In the genomic region with DNA sequence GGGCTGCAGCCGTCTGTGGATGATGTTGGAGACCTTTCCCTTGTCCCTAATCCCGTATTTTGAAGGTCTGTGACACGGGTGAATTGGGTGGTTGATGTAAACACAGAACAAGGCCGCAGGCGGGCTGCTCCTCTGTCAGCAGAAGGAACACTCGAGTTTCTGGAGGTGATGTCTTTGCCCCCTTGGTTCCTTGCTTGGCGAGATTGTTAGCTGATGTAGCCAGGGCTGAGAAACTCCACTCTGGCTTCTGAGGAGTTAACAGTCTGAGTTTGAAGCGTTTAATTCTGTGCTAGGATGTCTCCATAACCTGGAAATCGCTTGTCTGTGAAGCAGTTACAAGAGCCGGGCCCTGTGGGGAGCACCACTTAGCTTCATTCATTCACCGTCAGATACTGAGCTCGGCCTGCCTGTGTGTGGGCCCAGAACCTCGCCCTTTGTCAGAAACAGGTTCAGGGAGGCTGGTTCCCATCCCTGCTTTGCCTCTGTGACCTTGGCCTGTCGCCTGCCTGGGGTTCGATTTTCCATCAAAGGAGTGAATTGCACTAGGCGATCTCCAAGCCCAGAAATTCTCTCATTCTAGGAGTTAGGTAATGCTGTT, we compare ENCODE assay signal across 8 cellular contexts. TPM values are rescaled to one million over a fixed set of nuclear protein-coding genes. Genes with fewer than 3 reads are reported as not detected.
A peak's percentile ranks its signal among the peaks of the same experiment; 100 is the strongest.
DNase-seq lines count a peak whose midpoint lies in the region; ATAC-seq, FAIRE-seq and TF ChIP-seq lines count a peak whose summit lies in the region.

No MANE protein-coding gene starts in this region.

- no peaks in the 10 kb centered on the region for H3K27me3 Mint-ChIP-seq in CD14-positive monocyte (ENCODE audit: low read depth in 3 of 3)

- H3K4me2 ChIP-seq in Karpas-422 (ENCODE audit: low read depth, low read length, poor library complexity, severe bottlenecking) (peak overlapping the region; percentile 100), K562 (ENCODE audit: insufficient read depth, low read length) (peak overlapping the region; percentile 86)

- CTCF ChIA-PET in K562 (lab: Yijun Ruan, JAX; ENCODE audit: low intra/inter-chr PET ratio): no interaction called here

- H3K9me3 ChIP-seq in Karpas-422 (ENCODE audit: low read length) (no peaks in the 10 kb centered on the region), K562 (replicated peaks; ENCODE audit: control insufficient read depth, insufficient read depth, low read depth, low read length) (no peaks in the 10 kb centered on the region)

- no peaks in the 10 kb centered on the region for H3K9me3 Mint-ChIP-seq in CD14-positive monocyte
- no peaks in the 10 kb centered on the region for H3K9me3 Mint-ChIP-seq in stimulated activated effector memory CD8-positive, alpha-beta T cell treated with anti-CD3 and anti-CD28 coated beads, Interleukin-12 subunit alpha, Interleukin-12 subunit beta, amount 100 ng/mL, for 72 hours

- H3K36me3 Mint-ChIP-seq in CD14-positive monocyte: peaks cover 10 to 37% of the 10 kb centered on the region in 2 donors
- peaks cover 31% of the 10 kb centered on the region for H3K36me3 Mint-ChIP-seq in stimulated activated effector memory CD8-positive, alpha-beta T cell treated with anti-CD3 and anti-CD28 coated beads, Interleukin-12 subunit alpha, Interleukin-12 subunit beta, amount 100 ng/mL, for 72 hours

- H3K27ac ChIP-seq in Karpas-422 (ENCODE audit: low read length) (peak overlapping the region; percentile 43), K562 (ENCODE audit: extremely low read depth, low read depth, low read length) (peak overlapping the region; percentile 28)

- H3K9ac ChIP-seq in Karpas-422 (ENCODE audit: low read length): peak overlapping the region; percentile 99
- H3K9ac ChIP-seq in K562 (ENCODE audit: insufficient read depth in 1 of 2, low read depth in 2 of 2, low read length in 2 of 2): peak overlapping the region; percentile 63 to 99

- peaks cover 57% of the 10 kb centered on the region for H3K79me2 ChIP-seq in Karpas-422 (ENCODE audit: low read length)
- H3K79me2 ChIP-seq in K562 (ENCODE audit: control insufficient read depth, insufficient read depth, low read length): peaks cover 53% of the 10 kb centered on the region

- TF ChIP-seq POLR2A in K562 (conservative IDR thresholded peaks at IDR 0.05): no peak

- peaks cover 18% of the 10 kb centered on the region for H4K20me1 ChIP-seq in Karpas-422 (ENCODE audit: insufficient read depth, low read depth, low read length)
- peaks cover 25% of the 10 kb centered on the region for H4K20me1 ChIP-seq in K562 (replicated peaks; ENCODE audit: control insufficient read depth, insufficient read depth, low read length)

- peak overlapping the region; percentile 87 to 94 for H3K4me3 Mint-ChIP-seq in CD14-positive monocyte
- H3K4me3 Mint-ChIP-seq in stimulated activated effector memory CD8-positive, alpha-beta T cell treated with anti-CD3 and anti-CD28 coated beads, Interleukin-12 subunit alpha, Interleukin-12 subunit beta, amount 100 ng/mL, for 72 hours: peak overlapping the region; percentile 99

- BruUV-seq in K562 (replicated peaks; lab: Mats Ljungman, UMichigan): TSS peak; percentile 43

- DNase-seq in CD14-positive monocyte (ENCODE audit: low spot score) (no peak), Karpas-422 (peak; percentile 57), K562 (ENCODE audit: extremely low read depth in 1 of 4, low spot score in 3 of 4) (peak in 3 of 4 experiments; percentile 36 to 58 (median 37)), iris pigment epithelial cell (ENCODE audit: low read depth) (peak; percentile 63)
- DNase-seq in stimulated activated effector memory CD8-positive, alpha-beta T cell treated with anti-CD3 and anti-CD28 coated beads, Interleukin-12 subunit alpha, Interleukin-12 subunit beta, amount 100 ng/mL, for 72 hours (ENCODE audit: low spot score in 2 of 2): no peak

- no peaks in the 10 kb centered on the region for H3K9me2 ChIP-seq in Karpas-422 (replicated peaks; ENCODE audit: insufficient read depth, low read length)

- no peak for TF ChIP-seq RAD21 in K562 (CRISPR knock-in tag; conservative IDR thresholded peaks at IDR 0.05 in 1 of 2, IDR thresholded peaks at IDR 0.05 in 1 of 2)

- POLR2A ChIA-PET in K562 (lab: Yijun Ruan, JAX): interaction anchor here (0.7 to 4.1 kb wide), 4 partner anchors 18 to 398 kb away, joined by 3 to 21 read pairs (median 5); a partner anchor contains a TSS

- H3K36me3 ChIP-seq in Karpas-422 (ENCODE audit: insufficient read depth, low read length) (peaks cover 4% of the 10 kb centered on the region; the same call in 1 of the 2 replicates), K562 (ENCODE audit: control insufficient read depth, insufficient read depth, low read length) (peaks cover 14% of the 10 kb centered on the region)

- ATAC-seq in K562 (peak; percentile 17), HG02938 (IDR thresholded peaks at IDR 0.05; ENCODE audit: unreplicated experiment) (no peak), HG03108 (IDR thresholded peaks at IDR 0.05; ENCODE audit: unreplicated experiment) (no peak), GM21737 (IDR thresholded peaks at IDR 0.05; ENCODE audit: unreplicated experiment) (no peak)
- ATAC-seq in stimulated activated effector memory CD8-positive, alpha-beta T cell treated with anti-CD3 and anti-CD28 coated beads, Interleukin-12 subunit alpha, Interleukin-12 subunit beta, amount 100 ng/mL, for 72 hours: no peak

- 5% methylated on average over 16 of the region's 16 CpGs for WGBS in K562 (ENCODE audit: insufficient coverage, low coverage, missing lambda C conversion rate)

- peak; percentile 6 for FAIRE-seq in K562 (lab: Jason Lieb, UNC)

- TF ChIP-seq CTCF in CD14-positive monocyte (IDR thresholded peaks at IDR 0.05): no peak
- TF ChIP-seq CTCF in K562 (IDR thresholded peaks at IDR 0.05 in 2 of 3, conservative IDR thresholded peaks at IDR 0.05 in 1 of 3; ENCODE audit: insufficient read depth in 2 of 3, low read depth in 1 of 3, low read length in 3 of 3): no peak

- in situ Hi-C loops in K562 (cut with MboI): no loop called here

- H3K4me1 Mint-ChIP-seq in CD14-positive monocyte: peaks cover 44% of the 10 kb centered on the region
- peaks cover 12% of the 10 kb centered on the region for H3K4me1 Mint-ChIP-seq in stimulated activated effector memory CD8-positive, alpha-beta T cell treated with anti-CD3 and anti-CD28 coated beads, Interleukin-12 subunit alpha, Interleukin-12 subunit beta, amount 100 ng/mL, for 72 hours

- H3K27me3 ChIP-seq in Karpas-422 (ENCODE audit: low read length) (no peaks in the 10 kb centered on the region), K562 (ENCODE audit: control insufficient read depth in 2 of 2, insufficient read depth in 2 of 2, low read length in 2 of 2) (no peaks in the 10 kb centered on the region)

- peak overlapping the region; percentile 40 to 93 (median 77) for H3K27ac Mint-ChIP-seq in CD14-positive monocyte
- peak overlapping the region; percentile 98 for H3K27ac Mint-ChIP-seq in stimulated activated effector memory CD8-positive, alpha-beta T cell treated with anti-CD3 and anti-CD28 coated beads, Interleukin-12 subunit alpha, Interleukin-12 subunit beta, amount 100 ng/mL, for 72 hours

- peaks cover 57% of the 10 kb centered on the region for H3K4me1 ChIP-seq in Karpas-422 (ENCODE audit: low read length)
- H3K4me1 ChIP-seq in K562 (replicated peaks in 1 of 2; ENCODE audit: control insufficient read depth in 2 of 2, insufficient read depth in 2 of 2, low read length in 2 of 2): peaks cover 28 to 47% of the 10 kb centered on the region in 2 experiments

- intact Hi-C loops in CD14-positive monocyte (cut with micrococcal nuclease) (loop anchor here (10.0 kb wide), 4 partner anchors 68 to 282 kb away; a partner anchor contains a TSS), K562 (cut with micrococcal nuclease) (no loop called here)

- no peak overlapping the region for H2AFZ ChIP-seq in Karpas-422 (ENCODE audit: low read length)
- no peak overlapping the region for H2AFZ ChIP-seq in K562 (ENCODE audit: low read depth, low read length)

- peaks cover 4% of the 10 kb centered on the region for H3K9me1 ChIP-seq in K562 (ENCODE audit: control insufficient read depth, insufficient read depth, low read length)

- TF ChIP-seq EP300 in K562 (IDR thresholded peaks at IDR 0.05; ENCODE audit: low read length): no peak

- H3K4me3 ChIP-seq in Karpas-422 (ENCODE audit: low read length) (peak overlapping the region; percentile 85), K562 (peak overlapping the region; percentile 74)

RNA-seq across cellular contexts. Expression of a gene that starts 1.3 kb away (rescaled TPM):
- 1 to 10 TPM; 1.1 to 2.1 TPM for polyA plus RNA-seq in CD14-positive monocyte
- total RNA-seq in Karpas-422 (2014; rRNA removed; shearing (Covaris generic); ENCODE audit: low replicate concordance): 59.2 and 82.4 TPM in 2 replicates
- 161 and 386 TPM in 2 replicates for total RNA-seq in K562 (2011; cell fraction: chromatin; rRNA removed; ENCODE audit: low replicate concordance)
- total RNA-seq in K562 (2011; cell fraction: nucleolus; rRNA removed): 222 and 236 TPM in 2 replicates
- 131 and 140 TPM in 2 replicates for total RNA-seq in K562 (2011; cell fraction: nucleoplasm; rRNA removed)
- 28.9 and 37.1 TPM in 2 replicates for total RNA-seq in K562 (2014; rRNA removed)
- total RNA-seq in K562 (2014; rRNA removed; fragmentation: Illumina TruSeq; extraction: Trizol): 4.6 and 7.1 TPM in 2 replicates
- 18.6 and 19.6 TPM in 2 replicates for total RNA-seq in K562 (2015; rRNA removed; fragmentation: Illumina TruSeq; extraction: Trizol)
- 43.7 and 54.8 TPM in 2 replicates for total RNA-seq in K562 (2021)
- polyA plus RNA-seq in K562 (2011; rRNA removed): 16.7 and 24.4 TPM in 2 replicates
- 10.9 and 17.7 TPM in 2 replicates for polyA plus RNA-seq in K562 (2011; cell fraction: cytosol; rRNA removed)
- 204 and 313 TPM in 2 replicates for polyA plus RNA-seq in K562 (2011; cell fraction: nucleus; rRNA removed)
- 41.6 and 50.3 TPM in 2 replicates for polyA plus RNA-seq in K562 (2012)
- 16.7 and 26.0 TPM in 2 replicates for polyA plus RNA-seq in K562 (2014; fragmentation: Illumina TruSeq; extraction: Trizol)
- polyA plus RNA-seq in K562 (2014; fragmentation: Nextera tagmentation; extraction: Ambion mirVana): under 1 TPM; 0.17 to 0.21 TPM
- 58.7 and 70.8 TPM in 2 replicates for polyA plus RNA-seq in K562 (2014; rRNA removed)
- 11.8 and 17.2 TPM in 2 replicates for polyA minus RNA-seq in K562 (2011; rRNA and poly(A)+ RNA removed)
- 7.3 and 8.9 TPM in 2 replicates for polyA minus RNA-seq in K562 (2011; cell fraction: cytosol; rRNA and poly(A)+ RNA removed)
- 78.5 and 87.3 TPM in 2 replicates for polyA minus RNA-seq in K562 (2011; cell fraction: nucleus; rRNA and poly(A)+ RNA removed)

RNA-seq across cellular contexts. Expression of a gene that starts 29.2 kb away (rescaled TPM):
- polyA plus RNA-seq in CD14-positive monocyte (1 to 10 TPM; 5.8 to 7.5 TPM), K562 (2011; rRNA removed) (106 and 112 TPM in 2 replicates), K562 (2014; fragmentation: Illumina TruSeq; extraction: Trizol) (133 and 134 TPM in 2 replicates), K562 (2014; fragmentation: Nextera tagmentation; extraction: Ambion mirVana) (10 to 100 TPM; 25.5 TPM), K562 (2014; rRNA removed) (108 and 117 TPM in 2 replicates)
- 26.2 and 35.6 TPM in 2 replicates for total RNA-seq in Karpas-422 (2014; rRNA removed; shearing (Covaris generic); ENCODE audit: low replicate concordance)
- 93.6 and 97.5 TPM in 2 replicates for total RNA-seq in K562 (2011; cell fraction: chromatin; rRNA removed; ENCODE audit: low replicate concordance)
- total RNA-seq in K562 (2011; cell fraction: nucleolus; rRNA removed): 70.0 and 73.9 TPM in 2 replicates
- 92.1 and 109 TPM in 2 replicates for total RNA-seq in K562 (2011; cell fraction: nucleoplasm; rRNA removed)
- total RNA-seq in K562 (2014; rRNA removed) (89.2 and 116 TPM in 2 replicates), K562 (2014; rRNA removed; fragmentation: Illumina TruSeq; extraction: Trizol) (83.5 and 92.6 TPM in 2 replicates), K562 (2015; rRNA removed; fragmentation: Illumina TruSeq; extraction: Trizol) (80.2 and 88.6 TPM in 2 replicates), K562 (2021) (121 and 133 TPM in 2 replicates)
- 57.8 and 66.9 TPM in 2 replicates for polyA plus RNA-seq in K562 (2011; cell fraction: cytosol; rRNA removed)
- 68.5 and 76.2 TPM in 2 replicates for polyA plus RNA-seq in K562 (2011; cell fraction: nucleus; rRNA removed)
- 74.8 and 115 TPM in 2 replicates for polyA plus RNA-seq in K562 (2012)
- polyA minus RNA-seq in K562 (2011; rRNA and poly(A)+ RNA removed): 67.8 and 69.9 TPM in 2 replicates
- 42.4 and 45.0 TPM in 2 replicates for polyA minus RNA-seq in K562 (2011; cell fraction: cytosol; rRNA and poly(A)+ RNA removed)
- 19.5 and 31.4 TPM in 2 replicates for polyA minus RNA-seq in K562 (2011; cell fraction: nucleus; rRNA and poly(A)+ RNA removed)

Comparison
In these comparisons a context has a peak if more than half of its experiments do, and no peak if none do; other contexts are left out.
1. DNase-seq: peak in Karpas-422 (single experiment), K562 (3 of 4) and iris pigment epithelial cell (single experiment); none in CD14-positive monocyte (single experiment) and stimulated activated effector memory CD8-positive, alpha-beta T cell treated with anti-CD3 and anti-CD28 coated beads, Interleukin-12 subunit alpha, Interleukin-12 subunit beta, amount 100 ng/mL, for 72 hours (0 of 2).